18 cellular contexts compared by ENCODE assay signal in the genomic region with DNA sequence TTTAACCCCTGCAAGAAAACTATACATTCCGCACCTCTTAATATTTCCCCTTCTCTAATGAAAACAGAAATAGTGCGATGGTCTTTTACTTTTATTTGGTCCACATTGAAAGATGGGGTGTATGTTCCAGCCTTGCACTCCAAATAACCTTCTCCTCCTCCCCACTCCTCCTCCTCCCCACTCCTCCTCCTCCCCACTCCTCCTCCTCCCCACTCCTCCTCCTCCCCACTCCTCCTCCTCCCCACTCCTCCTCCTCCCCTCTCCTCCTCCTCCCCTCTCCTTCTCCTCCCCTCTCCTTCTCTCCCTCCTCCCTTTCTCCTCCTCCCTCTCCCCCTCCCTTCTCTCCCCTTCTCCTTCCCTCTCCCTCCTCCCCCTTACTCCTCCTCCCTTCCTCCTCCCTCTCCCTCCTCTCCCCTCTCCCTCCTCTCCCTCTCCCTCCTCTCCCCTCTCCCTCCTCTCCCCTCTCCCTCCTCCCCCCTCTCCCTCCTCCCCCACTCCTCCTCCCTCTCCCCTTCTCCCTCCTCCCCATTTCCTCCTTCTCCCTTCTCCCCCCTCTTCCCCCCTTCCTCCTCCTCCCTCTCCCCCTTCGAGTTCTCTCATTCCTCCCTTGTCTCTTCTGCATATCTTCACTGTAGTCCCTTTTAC.
A peak's percentile ranks its signal among the peaks of the same experiment; 100 is the strongest.
DNase-seq lines count a peak whose midpoint lies in the region; ATAC-seq, FAIRE-seq and TF ChIP-seq lines count a peak whose summit lies in the region.
"Had no signal": no experiment of that assay in that cellular context is flagged by ENCODE, and none has a peak within 500 bp of the region (broad histone marks: within the 10 kb centered on the region; RNA-seq: fewer than 3 reads in every experiment).

No MANE protein-coding gene starts in this region.

- DNase-seq in HepG2 (ENCODE audit: low spot score) = no peak
- DNase-seq in right lobe of liver = no peak
- DNase-seq in WTC11 (ENCODE audit: low spot score) = no peak
- peak; percentile 31 for DNase-seq in left kidney (ENCODE audit: low read depth, low spot score)
- DNase-seq in type B pancreatic cell (ENCODE audit: extremely low spot score, unreplicated experiment) = no peak
- no peak for DNase-seq in DMS 273 treated with DMSO at 0.1 percent for 48 hours (lab: John Stamatoyannopoulos, UW)
- DNase-seq in GM23248 = no peak
- DNase-seq: DMS79, H7, KBM-7, MM.1S, NCI-H1092 treated with DMSO at 0.1 percent for 48 hours, NCI-H146, NCI-H2029 treated with DMSO at 0.1 percent for 48 hours, NCI-H526, Right ventricle myocardium superior had no signal

- FAIRE-seq in HepG2 (lab: Jason Lieb, UNC) = no peak

- no peak overlapping the region for H3K9ac ChIP-seq in HepG2 (ENCODE audit: insufficient read depth, low read depth, low read length)
- no peak overlapping the region for H3K9ac ChIP-seq in GM23248

- H3K4me3 ChIP-seq in HepG2 (replicated peaks in 1 of 3; ENCODE audit: insufficient read depth in 1 of 3, low read depth in 2 of 3, low read length in 3 of 3) (no peak overlapping the region), right lobe of liver (no peak overlapping the region), GM23248 (no peak overlapping the region)

- POLR2A ChIA-PET in HepG2 (lab: Yijun Ruan, JAX) = no interaction called here
- POLR2A ChIA-PET in WTC11 (lab: Charles Lee) = no interaction called here

- H3K27ac ChIP-seq in HepG2 (ENCODE audit: extremely low read length, insufficient read depth, low read length) (no peak overlapping the region), right lobe of liver (no peak overlapping the region), GM23248 (no peak overlapping the region)

- peaks cover 59% of the 10 kb centered on the region for H3K36me3 Mint-ChIP-seq in WTC11
- peaks cover 45% of the 10 kb centered on the region for H3K36me3 Mint-ChIP-seq in type B pancreatic cell
- H3K36me3 Mint-ChIP-seq: CD4-positive, CD25-positive, alpha-beta regulatory T cell had no signal

- 63% methylated on average over 3 of the region's 3 CpGs for WGBS in HepG2 (ENCODE audit: low lambda C conversion rate)
- WGBS in right lobe of liver (ENCODE audit: insufficient coverage, low coverage, low lambda C conversion rate, missing lambda C conversion rate) = 71% methylated on average over 3 of the region's 3 CpGs
- WGBS in GM23248 (ENCODE audit: low coverage in 1 of 2, low lambda C conversion rate in 2 of 2, missing lambda C conversion rate in 2 of 2), 2 experiments = 82 to 87% methylated on average over 3 of the region's 3 CpGs

- ATAC-seq in HepG2 (no peak), right lobe of liver (no peak), WTC11 (no peak), GM21390 (IDR thresholded peaks at IDR 0.05; ENCODE audit: unreplicated experiment) (no peak)

- H3K4me3 Mint-ChIP-seq in WTC11 = no peak overlapping the region
- no peak overlapping the region for H3K4me3 Mint-ChIP-seq in type B pancreatic cell
- H3K4me3 Mint-ChIP-seq: CD4-positive, CD25-positive, alpha-beta regulatory T cell had no signal

- H3K36me3 ChIP-seq in HepG2 (replicated peaks in 1 of 2; ENCODE audit: control insufficient read depth in 1 of 2, insufficient read depth in 2 of 2, low read length in 2 of 2) (no peaks in the 10 kb centered on the region), right lobe of liver (no peaks in the 10 kb centered on the region), GM23248 (ENCODE audit: low read depth) (0 out of 2 replicates have a peak, but pooled peaks cover 9% of the 10 kb centered on the region)

- H4K20me1 ChIP-seq in HepG2 (ENCODE audit: insufficient read depth, low read length) = no peaks in the 10 kb centered on the region
- H4K20me1 ChIP-seq in GM23248 (ENCODE audit: insufficient read depth) = no peaks in the 10 kb centered on the region

- no peak overlapping the region for H2AFZ ChIP-seq in HepG2 (ENCODE audit: low read length)
- no peak overlapping the region for H2AFZ ChIP-seq in GM23248

- CTCF ChIA-PET in HepG2 (lab: Yijun Ruan, JAX; ENCODE audit: low intra/inter-chr PET ratio, low total read pairs) = no interaction called here
- CTCF ChIA-PET in WTC11 (lab: Charles Lee) = no interaction called here

- H3K9me3 ChIP-seq in HepG2 (ENCODE audit: low read length) (no peaks in the 10 kb centered on the region), right lobe of liver (no peaks in the 10 kb centered on the region), GM23248 (ENCODE audit: low read depth) (no peaks in the 10 kb centered on the region)

- no peak for TF ChIP-seq RAD21 in HepG2 (CRISPR knock-in tag; IDR thresholded peaks at IDR 0.05)

- H3K4me1 Mint-ChIP-seq in WTC11 = peaks cover 34% of the 10 kb centered on the region
- peaks cover 12% of the 10 kb centered on the region for H3K4me1 Mint-ChIP-seq in type B pancreatic cell (ENCODE audit: unreplicated experiment)

- H3K27me3 Mint-ChIP-seq in WTC11 (ENCODE audit: low read depth) = no peaks in the 10 kb centered on the region
- no peaks in the 10 kb centered on the region for H3K27me3 Mint-ChIP-seq in type B pancreatic cell

- H3K4me2 ChIP-seq in HepG2 (ENCODE audit: low read depth, low read length) = no peak overlapping the region
- H3K4me2 ChIP-seq in GM23248 (ENCODE audit: unreplicated experiment) = no peak overlapping the region

- intact Hi-C loops in HepG2 (cut with micrococcal nuclease; ENCODE audit: unreplicated experiment) = no loop called here
- intact Hi-C loops in right lobe of liver (cut with DNase I) = no loop called here

- no TSS peak for BruUV-seq in HepG2 (replicated peaks; lab: Mats Ljungman, UMichigan)

- H3K79me2 ChIP-seq in HepG2 (ENCODE audit: insufficient read depth, low read length) = no peaks in the 10 kb centered on the region
- H3K79me2 ChIP-seq in GM23248 (ENCODE audit: insufficient read depth) = peaks cover 41% of the 10 kb centered on the region

- H3K9me2 ChIP-seq in GM23248 (ENCODE audit: insufficient read depth) = no peaks in the 10 kb centered on the region

- TF ChIP-seq EP300 in HepG2 (IDR thresholded peaks at IDR 0.05; ENCODE audit: low read depth in 2 of 2, low read length in 2 of 2) (no peak), HepG2 (CRISPR knock-in tag; IDR thresholded peaks at IDR 0.05; ENCODE audit: borderline replicate concordance) (no peak)

- in situ Hi-C loops in HepG2 (cut with HindIII; ENCODE audit: extremely low pct_ligation_motif_present, low pct_unique_long_range_greater_than_20kb) = no loop called here
- in situ Hi-C loops in GM23248 (cut with MboI) = no loop called here

- H3K4me1 ChIP-seq in HepG2 (ENCODE audit: insufficient read depth, low read length) = no peaks in the 10 kb centered on the region
- no peaks in the 10 kb centered on the region for H3K4me1 ChIP-seq in right lobe of liver
- H3K4me1 ChIP-seq in GM23248 (ENCODE audit: insufficient read depth) = peaks cover 22% of the 10 kb centered on the region

- peaks cover 0 to 6% of the 10 kb centered on the region in 2 experiments; a peak in 1 of 5 replicates for H3K27me3 ChIP-seq in HepG2 (ENCODE audit: control insufficient read depth in 1 of 2, insufficient read depth in 2 of 2, low read length in 2 of 2)
- no peaks in the 10 kb centered on the region for H3K27me3 ChIP-seq in right lobe of liver
- H3K27me3 ChIP-seq in GM23248 (replicated peaks; ENCODE audit: insufficient read depth) = no peaks in the 10 kb centered on the region

- H3F3A ChIP-seq in GM23248 (ENCODE audit: insufficient read depth) = peaks cover 6% of the 10 kb centered on the region

- H3K27ac Mint-ChIP-seq in WTC11 (peak overlapping the region; percentile 91; the same call in 1 of the 2 replicates), type B pancreatic cell (peak overlapping the region; percentile 5)
- H3K27ac Mint-ChIP-seq: CD4-positive, CD25-positive, alpha-beta regulatory T cell had no signal

- TF ChIP-seq CTCF in HepG2 (CRISPR knock-in tag; IDR thresholded peaks at IDR 0.05) (no peak), right lobe of liver (IDR thresholded peaks at IDR 0.05) (no peak), WTC11 (IDR thresholded peaks at IDR 0.05) (no peak), type B pancreatic cell (conservative IDR thresholded peaks at IDR 0.05) (no peak)

- H3K9me3 Mint-ChIP-seq in WTC11 (peaks cover 3% of the 10 kb centered on the region; the same call in 1 of the 2 replicates), type B pancreatic cell (peaks cover 8% of the 10 kb centered on the region)

- no peak for TF ChIP-seq POLR2A in HepG2 (IDR thresholded peaks at IDR 0.05; ENCODE audit: insufficient read depth in 1 of 2, low read depth in 2 of 2, low read length in 2 of 2)
- TF ChIP-seq POLR2A in right lobe of liver (IDR thresholded peaks at IDR 0.05) = no peak

TF ChIP-seq in HepG2, 621 proteins besides CTCF, POLR2A, EP300 and RAD21 (continues in another document):
- TF ChIP-seq, protein P1, sequence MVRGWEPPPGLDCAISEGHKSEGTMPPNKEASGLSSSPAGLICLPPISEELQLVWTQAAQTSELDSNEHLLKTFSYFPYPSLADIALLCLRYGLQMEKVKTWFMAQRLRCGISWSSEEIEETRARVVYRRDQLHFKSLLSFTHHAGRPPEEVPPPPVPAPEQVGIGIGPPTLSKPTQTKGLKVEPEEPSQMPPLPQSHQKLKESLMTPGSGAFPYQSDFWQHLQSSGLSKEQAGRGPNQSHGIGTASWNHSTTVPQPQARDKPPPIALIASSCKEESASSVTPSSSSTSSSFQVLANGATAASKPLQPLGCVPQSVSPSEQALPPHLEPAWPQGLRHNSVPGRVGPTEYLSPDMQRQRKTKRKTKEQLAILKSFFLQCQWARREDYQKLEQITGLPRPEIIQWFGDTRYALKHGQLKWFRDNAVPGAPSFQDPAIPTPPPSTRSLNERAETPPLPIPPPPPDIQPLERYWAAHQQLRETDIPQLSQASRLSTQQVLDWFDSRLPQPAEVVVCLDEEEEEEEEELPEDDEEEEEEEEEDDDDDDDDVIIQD (CRISPR knock-in tag; IDR thresholded peaks at IDR 0.05; ENCODE audit: low read depth) = no peak

TF ChIP-seq in WTC11, 78 proteins besides CTCF, POLR2A, EP300 and RAD21 (continues in another document):
- TF ChIP-seq TEAD4 (CRISPR knock-in tag; IDR thresholded peaks at IDR 0.05) (no peak), ZNF263 (CRISPR knock-in tag; IDR thresholded peaks at IDR 0.05; ENCODE audit: low read depth) (peak; percentile 82; the same call in 1 of the 2 replicates)
- TF ChIP-seq, protein P2, sequence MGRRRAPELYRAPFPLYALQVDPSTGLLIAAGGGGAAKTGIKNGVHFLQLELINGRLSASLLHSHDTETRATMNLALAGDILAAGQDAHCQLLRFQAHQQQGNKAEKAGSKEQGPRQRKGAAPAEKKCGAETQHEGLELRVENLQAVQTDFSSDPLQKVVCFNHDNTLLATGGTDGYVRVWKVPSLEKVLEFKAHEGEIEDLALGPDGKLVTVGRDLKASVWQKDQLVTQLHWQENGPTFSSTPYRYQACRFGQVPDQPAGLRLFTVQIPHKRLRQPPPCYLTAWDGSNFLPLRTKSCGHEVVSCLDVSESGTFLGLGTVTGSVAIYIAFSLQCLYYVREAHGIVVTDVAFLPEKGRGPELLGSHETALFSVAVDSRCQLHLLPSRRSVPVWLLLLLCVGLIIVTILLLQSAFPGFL (CRISPR knock-in tag; IDR thresholded peaks at IDR 0.05; ENCODE audit: borderline replicate concordance) = no peak

Comparison
In these comparisons a context has a peak if more than half of its experiments do, and no peak if none do; other contexts are left out.
1. Of the 50 proteins assayed by ChIP-seq in both HepG2 and WTC11: peak only in HepG2: none; only in WTC11: ZNF263; in both: none; in neither: 49.